22 cellular contexts compared by ENCODE assay signal in genomic region chr19:6718111-6718740, GRCh38. TPM values are rescaled to one million over a fixed set of nuclear protein-coding genes. Genes with fewer than 3 reads are reported as not detected.
DNase-seq lines count a peak whose midpoint lies in the region; ATAC-seq, FAIRE-seq and TF ChIP-seq lines count a peak whose summit lies in the region.
"Had no signal": no experiment of that assay in that cellular context is flagged by ENCODE, and none has a peak within 500 bp of the region (broad histone marks: within the 10 kb centered on the region; RNA-seq: fewer than 3 reads in every experiment).

No MANE protein-coding gene starts in this region.

- H3K36me3 ChIP-seq in HCT116 (ENCODE audit: control insufficient read depth in 1 of 2, insufficient read depth in 2 of 2, low read length in 2 of 2) (no peaks in the 10 kb centered on the region), kidney (ENCODE audit: control insufficient read depth in 1 of 2, insufficient read depth in 2 of 2, low read length in 2 of 2) (no peaks in the 10 kb centered on the region)
- H3K36me3 ChIP-seq: gastrocnemius medialis, thyroid gland had no signal

- H3K4me3 Mint-ChIP-seq in Calu3 (ENCODE audit: low read depth, unreplicated experiment), result peak overlapping the region; percentile 82
- H3K4me3 Mint-ChIP-seq: activated CD4-positive, alpha-beta T cell treated with anti-CD3 and anti-CD28 coated beads, Interleukin-2, amount 10 ng/mL, durations not matched to agents 24 days and 14 days; activated naive CD8-positive, alpha-beta T cell had no signal

- CTCF ChIA-PET in Calu3 (lab: Charles Lee) (no interaction called here), HCT116 (lab: Charles Lee) (no interaction called here)

- DNase-seq in Calu3 (no peak), HCT116 (ENCODE audit: low read depth, low spot score) (no peak), kidney (peak; percentile 64), NCI-H510A (lab: John Stamatoyannopoulos, UW) (no peak)
- DNase-seq: cortex of kidney; gastrocnemius medialis; GF-D8; MM.1S; NCI-H1694 treated with DMSO at 0.1 percent for 48 hours; NCI-H345; NK-92 treated with Interleukin-12 subunit alpha and Interleukin-12 subunit beta, amount 100 ng/mL, for 24 hours; small intestine; thyroid gland had no signal

- TF ChIP-seq RAD21 in HCT116 (IDR thresholded peaks at IDR 0.05; ENCODE audit: low read depth), result no peak

- no peak overlapping the region for H2AFZ ChIP-seq in HCT116 (ENCODE audit: low read depth, low read length, poor library complexity, severe bottlenecking)
- H2AFZ ChIP-seq: parathyroid adenoma had no signal

- H3K4me1 Mint-ChIP-seq in Calu3 (ENCODE audit: low read depth, unreplicated experiment), result peaks cover 51% of the 10 kb centered on the region

- intact Hi-C loops in Calu3 (cut with micrococcal nuclease; ENCODE audit: unreplicated experiment), result no loop called here
- intact Hi-C loops in HCT116 (cut with micrococcal nuclease), result loop anchor here (2.0 kb wide), 1 partner anchor 201 kb away; no protein-coding TSS in a partner anchor
- intact Hi-C loops in kidney (cut with DNase I), result no loop called here

- H3K9me2 ChIP-seq in HCT116 (ENCODE audit: insufficient read depth), result no peaks in the 10 kb centered on the region

- H3K27ac Mint-ChIP-seq in Calu3 (ENCODE audit: unreplicated experiment), result no peak overlapping the region

- H3K9me3 Mint-ChIP-seq in Calu3 (ENCODE audit: low read depth, unreplicated experiment), result peaks cover 4% of the 10 kb centered on the region
- H3K9me3 Mint-ChIP-seq: activated CD4-positive, alpha-beta T cell treated with anti-CD3 and anti-CD28 coated beads, Interleukin-2, amount 10 ng/mL, durations not matched to agents 24 days and 14 days had no signal

- no peak overlapping the region for H3K4me3 ChIP-seq in HCT116 (replicated peaks in 1 of 2; ENCODE audit: low read depth in 1 of 2, low read length in 2 of 2)
- H3K4me3 ChIP-seq in kidney (ENCODE audit: low read length in 2 of 2), result no peak overlapping the region
- H3K4me3 ChIP-seq: gastrocnemius medialis, thyroid gland had no signal

- H3K27me3 ChIP-seq in HCT116 (ENCODE audit: insufficient read depth, low read length), result no peaks in the 10 kb centered on the region
- H3K27me3 ChIP-seq: body of pancreas, thyroid gland had no signal

- ATAC-seq in HCT116 (no peak), GM21723 (IDR thresholded peaks at IDR 0.05; ENCODE audit: unreplicated experiment) (no peak)

- BruUV-seq in Calu3 (replicated peaks; lab: Mats Ljungman, UMichigan), result no TSS peak
- BruUV-seq in HCT116 (replicated peaks; lab: Mats Ljungman, UMichigan), result no TSS peak

- H3K27ac ChIP-seq in HCT116 (ENCODE audit: low read depth, low read length) (no peak overlapping the region; the same call in 1 of the 2 replicates), kidney (ENCODE audit: low read depth in 2 of 2, low read length in 2 of 2) (no peak overlapping the region)
- H3K27ac ChIP-seq: gastrocnemius medialis, parathyroid adenoma, thyroid gland had no signal

- H3K4me1 ChIP-seq in HCT116 (ENCODE audit: control insufficient read depth in 1 of 2, insufficient read depth in 2 of 2, low read length in 2 of 2) (peaks cover 13 to 28% of the 10 kb centered on the region in 2 experiments; a peak in 3 of 4 replicates), kidney (ENCODE audit: control insufficient read depth in 1 of 2, insufficient read depth in 1 of 2, low read depth in 1 of 2, low read length in 2 of 2) (peaks cover 0 to under 1% of the 10 kb centered on the region in 2 donors)
- H3K4me1 ChIP-seq: gastrocnemius medialis, parathyroid adenoma had no signal

- no peak for FAIRE-seq in kidney (lab: Jason Lieb, UNC)
- FAIRE-seq: D721Med, small intestine had no signal

- H3K9me3 ChIP-seq in HCT116 (ENCODE audit: control insufficient read depth in 1 of 2, insufficient read depth in 1 of 2, low read depth in 1 of 2, low read length in 2 of 2) (no peaks in the 10 kb centered on the region), kidney (ENCODE audit: control insufficient read depth in 1 of 2, low read length in 2 of 2) (no peaks in the 10 kb centered on the region)
- H3K9me3 ChIP-seq: body of pancreas, gastrocnemius medialis, thyroid gland had no signal

- H3K79me2 ChIP-seq in HCT116 (ENCODE audit: insufficient read depth, low read length), result no peaks in the 10 kb centered on the region
- H3K79me2 ChIP-seq: parathyroid adenoma had no signal

- H3K27me3 Mint-ChIP-seq in Calu3 (ENCODE audit: unreplicated experiment), result no peaks in the 10 kb centered on the region
- H3K27me3 Mint-ChIP-seq: activated naive CD8-positive, alpha-beta T cell had no signal

- TF ChIP-seq CTCF in Calu3 (IDR thresholded peaks at IDR 0.05; ENCODE audit: unreplicated experiment), result no peak
- TF ChIP-seq CTCF in HCT116 (IDR thresholded peaks at IDR 0.05 in 2 of 3, conservative IDR thresholded peaks at IDR 0.05 in 1 of 3; ENCODE audit: borderline replicate concordance in 1 of 3, insufficient read depth in 1 of 3, low read depth in 2 of 3, low read length in 2 of 3), result no peak
- TF ChIP-seq CTCF in kidney (IDR thresholded peaks at IDR 0.05; ENCODE audit: borderline replicate concordance, extremely low read depth, insufficient read depth), result no peak

- H3K36me3 Mint-ChIP-seq in Calu3 (ENCODE audit: insufficient read depth, unreplicated experiment), result peaks cover 41% of the 10 kb centered on the region

- H4K20me1 ChIP-seq in HCT116 (ENCODE audit: insufficient read depth), result no peaks in the 10 kb centered on the region

- RAD21 ChIA-PET in HCT116 (lab: Charles Lee; ENCODE audit: low non-redundant PET in 1 of 2, low total read pairs in 2 of 2, uncharacterized antibody in 2 of 2, unreplicated experiment in 2 of 2), result no interaction called here

- H3K9ac ChIP-seq in HCT116 (ENCODE audit: low read length) (no peak overlapping the region), kidney (ENCODE audit: low read length in 2 of 2) (no peak overlapping the region)
- H3K9ac ChIP-seq: parathyroid adenoma had no signal

- POLR2A ChIA-PET in HCT116 (lab: Charles Lee), result no interaction called here

- H3K4me2 ChIP-seq in HCT116 (ENCODE audit: low read length), result peak overlapping the region; percentile 20; the same call in 1 of the 2 replicates

- TF ChIP-seq POLR2A in HCT116 (IDR thresholded peaks at IDR 0.05; ENCODE audit: borderline replicate concordance, extremely low read depth, insufficient read depth, insufficient read length), result no peak

TF ChIP-seq in HCT116, 20 proteins besides CTCF, POLR2A, EP300 and RAD21:
- TF ChIP-seq CBX3 (IDR thresholded peaks at IDR 0.05; ENCODE audit: low read depth), result no peak
- TF ChIP-seq ZFX (IDR thresholded peaks at IDR 0.05), result no peak
- no peak for TF ChIP-seq SRF (IDR thresholded peaks at IDR 0.05; ENCODE audit: low read depth)
- no peak for TF ChIP-seq ELF1 (IDR thresholded peaks at IDR 0.05; ENCODE audit: borderline replicate concordance, low read depth)
- no peak for TF ChIP-seq MAX (IDR thresholded peaks at IDR 0.05)
- TF ChIP-seq ZBTB33 (IDR thresholded peaks at IDR 0.05; ENCODE audit: extremely low read depth, insufficient replicate concordance, low read length), result no peak
- no peak for TF ChIP-seq JUND (IDR thresholded peaks at IDR 0.05)
- TF ChIP-seq, protein P1, sequence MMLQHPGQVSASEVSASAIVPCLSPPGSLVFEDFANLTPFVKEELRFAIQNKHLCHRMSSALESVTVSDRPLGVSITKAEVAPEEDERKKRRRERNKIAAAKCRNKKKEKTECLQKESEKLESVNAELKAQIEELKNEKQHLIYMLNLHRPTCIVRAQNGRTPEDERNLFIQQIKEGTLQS (IDR thresholded peaks at IDR 0.05), result no peak
- no peak for TF ChIP-seq POLR2AphosphoS5 (IDR thresholded peaks at IDR 0.05; ENCODE audit: low read depth, low read length)
- TF ChIP-seq ZNF274 (IDR thresholded peaks at IDR 0.05; ENCODE audit: low read depth, low read length), result no peak
- TF ChIP-seq TCF7L2 (IDR thresholded peaks at IDR 0.05; ENCODE audit: borderline replicate concordance, extremely low read depth, insufficient read depth, insufficient read length), result no peak

RNA-seq across cellular contexts. Expression of gene C3, which starts 2.2 kb away (rescaled TPM):
- total RNA-seq in Calu3 (2022) (517 and 658 TPM in 2 replicates), HCT116 (2021; ENCODE audit: unreplicated experiment) (7.0 TPM), kidney (3,831 TPM)
- 1.6 and 2.1 TPM in 2 replicates for polyA plus RNA-seq in HCT116 (2012)
- polyA plus RNA-seq in kidney (ENCODE audit: insufficient read depth, low read depth, low replicate concordance), result 452 TPM

RNA-seq across cellular contexts. Expression of gene GPR108, which starts 19.2 kb away (rescaled TPM):
- 67.7 and 69.0 TPM in 2 replicates for total RNA-seq in Calu3 (2022)
- 75.0 TPM for total RNA-seq in HCT116 (2021; ENCODE audit: unreplicated experiment)
- 89.6 and 104 TPM in 2 replicates for polyA plus RNA-seq in HCT116 (2012)
- 113 TPM for total RNA-seq in kidney
- polyA plus RNA-seq in kidney (ENCODE audit: insufficient read depth, low read depth, low replicate concordance), result 144 TPM

RNA-seq across cellular contexts. Expression of gene TRIP10, which starts 21.3 kb away (rescaled TPM):
- 86.0 and 95.8 TPM in 2 replicates for total RNA-seq in Calu3 (2022)
- 111 TPM for total RNA-seq in HCT116 (2021; ENCODE audit: unreplicated experiment)
- polyA plus RNA-seq in HCT116 (2012), result 109 and 120 TPM in 2 replicates
- 92.9 TPM for total RNA-seq in kidney
- 57.5 TPM for polyA plus RNA-seq in kidney (ENCODE audit: insufficient read depth, low read depth, low replicate concordance)

RNA-seq across cellular contexts. Expression of gene TNFSF14, which starts 48.3 kb away (rescaled TPM):
- total RNA-seq in Calu3 (2022), result 4.3 TPM in 2 replicates
- total RNA-seq in HCT116 (2021; ENCODE audit: unreplicated experiment), result 0.22 TPM
- polyA plus RNA-seq in HCT116 (2012), result 0.03 TPM in 1 of 2 replicates, not detected in the other
- total RNA-seq in kidney, result 2.5 TPM
- polyA plus RNA-seq in kidney (ENCODE audit: insufficient read depth, low read depth, low replicate concordance), result not detected
- total RNA-seq: epithelial cell of proximal tubule, gastrocnemius medialis, myocyte, RPMI7951 had no signal

RNA-seq across cellular contexts. Expression of gene SH2D3A, which starts 49.0 kb away (rescaled TPM):
- total RNA-seq in Calu3 (2022) (62.0 and 64.0 TPM in 2 replicates), HCT116 (2021; ENCODE audit: unreplicated experiment) (75.7 TPM), kidney (35.4 TPM)
- 57.7 and 67.0 TPM in 2 replicates for polyA plus RNA-seq in HCT116 (2012)
- 12.5 TPM for polyA plus RNA-seq in kidney (ENCODE audit: insufficient read depth, low read depth, low replicate concordance)
- total RNA-seq: gastrocnemius medialis, myocyte, RPMI7951 had no signal

Comparison
In these comparisons a context has a peak if more than half of its experiments do, and no peak if none do; other contexts are left out.
1. RNA of gene C3, which starts 2.2 kb away (total RNA-seq): 3,831 TPM in kidney (single experiment) and 517 to 658 TPM in Calu3; 7.0 TPM in HCT116 (single experiment); every median in the first group is over 10 times any median in the second.